In the genomic region with DNA sequence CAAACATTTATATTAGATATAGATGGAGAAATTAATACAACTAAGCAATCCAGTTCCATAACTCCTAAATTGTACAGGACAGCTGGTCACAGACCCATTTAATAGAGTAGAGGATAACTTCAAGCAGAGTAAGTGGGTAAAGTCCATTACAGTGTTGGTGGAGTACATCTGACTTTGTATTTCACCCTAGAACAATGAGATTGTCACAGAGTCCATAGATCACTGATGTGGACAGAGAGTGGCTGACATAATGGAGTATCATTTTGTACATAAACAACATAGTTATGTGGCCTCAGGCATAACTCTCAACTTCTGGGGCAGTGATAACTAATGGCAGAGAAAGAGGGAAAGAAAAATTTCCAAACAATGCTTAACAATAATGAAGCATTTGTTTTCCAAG, we compare ENCODE assay signal across 40 cellular contexts.
"Had no signal": no experiment of that assay in that cellular context is flagged by ENCODE, and none has a peak within 500 bp of the region (broad histone marks: within the 10 kb centered on the region; RNA-seq: fewer than 3 reads in every experiment).

No MANE protein-coding gene starts in this region.

- H3K27ac ChIP-seq: adrenal gland, ascending aorta, body of pancreas, brain microvascular endothelial cell, breast epithelium, cardiac muscle cell had no signal

- H3K9me3 ChIP-seq: adrenal gland, ascending aorta, body of pancreas, breast epithelium had no signal

- H3K36me3 Mint-ChIP-seq: activated naive CD4-positive, alpha-beta T cell treated with anti-CD3 and anti-CD28 coated beads, Interleukin-2, amount 10 ng/mL, durations not matched to agents 7 days and 5 days; activated naive CD4-positive, alpha-beta T cell treated with anti-CD3 and anti-CD28 coated beads, Interleukin-2, amount 50 U/mL, for 24 hours; activated naive CD4-positive, alpha-beta T cell treated with anti-CD3 and anti-CD28 coated beads, Interleukin-2, amount 50 U/mL, for 72 hours; activated naive CD8-positive, alpha-beta T cell; activated naive CD8-positive, alpha-beta T cell treated with anti-CD3 and anti-CD28 coated beads for 36 hours; activated naive CD8-positive, alpha-beta T cell treated with anti-CD3 and anti-CD28 coated beads, Interleukin-2, amount 10 ng/mL, durations not matched to agents 7 days and 5 days had no signal

- H3K9me3 Mint-ChIP-seq: activated naive CD4-positive, alpha-beta T cell treated with anti-CD3 and anti-CD28 coated beads for 36 hours; activated naive CD4-positive, alpha-beta T cell treated with anti-CD3 and anti-CD28 coated beads, Interleukin-2, amount 10 ng/mL, durations not matched to agents 7 days and 5 days; activated naive CD4-positive, alpha-beta T cell treated with anti-CD3 and anti-CD28 coated beads, Interleukin-2, amount 50 U/mL, for 24 hours; activated naive CD4-positive, alpha-beta T cell treated with anti-CD3 and anti-CD28 coated beads, Interleukin-2, amount 50 U/mL, for 72 hours; activated naive CD8-positive, alpha-beta T cell treated with anti-CD3 and anti-CD28 coated beads for 36 hours; activated naive CD8-positive, alpha-beta T cell treated with anti-CD3 and anti-CD28 coated beads, Interleukin-2, amount 10 ng/mL, durations not matched to agents 7 days and 5 days; activated naive CD8-positive, alpha-beta T cell treated with anti-CD3 and anti-CD28 coated beads, Interleukin-2, amount 50 U/mL, for 24 hours; activated T-cell treated with anti-CD3 and anti-CD28 coated beads, Interleukin-2, amount 50 U/mL, for 24 hours; activated T-cell treated with anti-CD3 and anti-CD28 coated beads, Interleukin-2, amount 50 U/mL, for 72 hours; activated T-helper 1 cell treated with anti-CD3 and anti-CD28 coated beads, Interleukin-12 subunit alpha, Interleukin-12 subunit beta, Interleukin-2, Interleukin-4 antibody, amounts not matched to agents 30 ng/mL and 10 ng/mL and 1 ng/mL, durations not matched to agents 14 hours and 24 hours and 36 hours; activated T-helper 17 cell treated with anti-CD3 and anti-CD28 coated beads, Interleukin-2, amount 50 U/mL, for 72 hours; activated T-helper 2 cell treated with anti-CD3 and anti-CD28 coated beads, Interferon-gamma antibody, Interleukin-2, Interleukin-4, amounts not matched to agents 10 μg/mL and 5 μg/mL and 100 μg/mL, durations not matched to agents 14 hours and 24 hours and 36 hours; brain; central memory CD8-positive, alpha-beta T cell had no signal

- H3K4me3 ChIP-seq: adrenal gland, ascending aorta, body of pancreas, breast epithelium, cardiac muscle cell had no signal

- H3K4me1 Mint-ChIP-seq: activated naive CD4-positive, alpha-beta T cell treated with anti-CD3 and anti-CD28 coated beads, Interleukin-2, amount 10 ng/mL, durations not matched to agents 7 days and 5 days; activated naive CD4-positive, alpha-beta T cell treated with anti-CD3 and anti-CD28 coated beads, Interleukin-2, amount 50 U/mL, for 24 hours; activated naive CD8-positive, alpha-beta T cell treated with anti-CD3 and anti-CD28 coated beads for 36 hours; activated naive CD8-positive, alpha-beta T cell treated with anti-CD3 and anti-CD28 coated beads, Interleukin-2, amount 10 ng/mL, durations not matched to agents 7 days and 5 days; activated naive CD8-positive, alpha-beta T cell treated with anti-CD3 and anti-CD28 coated beads, Interleukin-2, amount 50 U/mL, for 24 hours; activated T-helper 17 cell treated with anti-CD3 and anti-CD28 coated beads, Interleukin-2, amount 50 U/mL, for 72 hours; central memory CD8-positive, alpha-beta T cell had no signal

- H3K27me3 ChIP-seq: adrenal gland, ascending aorta, body of pancreas, brain microvascular endothelial cell, breast epithelium, cardiac muscle cell had no signal

- H3K36me3 ChIP-seq: adrenal gland, ascending aorta, brain microvascular endothelial cell, breast epithelium, cardiac muscle cell had no signal

- H3K4me1 ChIP-seq: ascending aorta, body of pancreas, breast epithelium had no signal

- H3K4me3 Mint-ChIP-seq: activated naive CD4-positive, alpha-beta T cell treated with anti-CD3 and anti-CD28 coated beads for 36 hours; activated naive CD4-positive, alpha-beta T cell treated with anti-CD3 and anti-CD28 coated beads, Interleukin-2, amount 10 ng/mL, durations not matched to agents 7 days and 5 days; activated naive CD4-positive, alpha-beta T cell treated with anti-CD3 and anti-CD28 coated beads, Interleukin-2, amount 50 U/mL, for 24 hours; activated naive CD8-positive, alpha-beta T cell; activated naive CD8-positive, alpha-beta T cell treated with anti-CD3 and anti-CD28 coated beads for 36 hours; activated naive CD8-positive, alpha-beta T cell treated with anti-CD3 and anti-CD28 coated beads, Interleukin-2, amount 10 ng/mL, durations not matched to agents 7 days and 5 days; activated naive CD8-positive, alpha-beta T cell treated with anti-CD3 and anti-CD28 coated beads, Interleukin-2, amount 50 U/mL, for 24 hours; activated T-cell treated with anti-CD3 and anti-CD28 coated beads, Interleukin-2, amount 50 U/mL, for 24 hours; activated T-cell treated with anti-CD3 and anti-CD28 coated beads, Interleukin-2, amount 50 U/mL, for 72 hours; activated T-helper 1 cell treated with anti-CD3 and anti-CD28 coated beads, Interleukin-12 subunit alpha, Interleukin-12 subunit beta, Interleukin-2, Interleukin-4 antibody, amounts not matched to agents 30 ng/mL and 10 ng/mL and 1 ng/mL, durations not matched to agents 14 hours and 24 hours and 36 hours; activated T-helper 17 cell treated with anti-CD3 and anti-CD28 coated beads, Interleukin-2, amount 50 U/mL, for 72 hours; brain; central memory CD8-positive, alpha-beta T cell had no signal

- DNase-seq: activated effector memory CD4-positive, alpha-beta T cell treated with anti-CD3 and anti-CD28 coated beads, Interleukin-2, amount 50 U/mL, for 16 hours; activated effector memory CD4-positive, alpha-beta T cell treated with Interleukin-2 at 50 U/mL for 16 hours; activated gamma-delta T cell; activated gamma-delta T cell treated with Interleukin-2 at 50 U/mL for 16 hours; activated naive CD4-positive, alpha-beta T cell; activated naive CD4-positive, alpha-beta T cell treated with anti-CD3 and anti-CD28 coated beads for 36 hours; activated naive CD4-positive, alpha-beta T cell treated with anti-CD3 and anti-CD28 coated beads, Interleukin-2, amount 10 ng/mL, durations not matched to agents 7 days and 5 days; activated naive CD4-positive, alpha-beta T cell treated with anti-CD3 and anti-CD28 coated beads, Interleukin-2, amount 50 U/mL, for 16 hours; activated naive CD4-positive, alpha-beta T cell treated with Interleukin-2 at 50 U/mL for 16 hours; activated naive CD8-positive, alpha-beta T cell treated with anti-CD3 and anti-CD28 coated beads for 36 hours; activated naive CD8-positive, alpha-beta T cell treated with anti-CD3 and anti-CD28 coated beads, Interleukin-2, amount 10 ng/mL, durations not matched to agents 7 days and 5 days; activated naive CD8-positive, alpha-beta T cell treated with anti-CD3 and anti-CD28 coated beads, Interleukin-2, amount 50 U/mL, for 24 hours; activated T-cell treated with anti-CD3 and anti-CD28 coated beads for 4 hours; activated T-cell treated with anti-CD3 and anti-CD28 coated beads, Interleukin-2, amount 50 U/mL, for 1 hour; activated T-cell treated with anti-CD3 and anti-CD28 coated beads, Interleukin-2, amount 50 U/mL, for 24 hours; activated T-cell treated with anti-CD3 and anti-CD28 coated beads, Interleukin-2, amount 50 U/mL, for 48 hours; activated T-cell treated with anti-CD3 and anti-CD28 coated beads, Interleukin-2, amount 50 U/mL, for 72 hours; adrenal gland; amniotic stem cell; amygdala; anterior cingulate cortex; aorta; body of pancreas; brain microvascular endothelial cell; caudate nucleus; central memory CD4-positive, alpha-beta T cell; cerebellar nuclear complex had no signal

- FAIRE-seq: astrocyte, bronchial epithelial cell had no signal

- ATAC-seq: activated naive CD4-positive, alpha-beta T cell treated with anti-CD3 and anti-CD28 coated beads, Interleukin-2, amount 50 U/mL, for 72 hours; activated naive CD8-positive, alpha-beta T cell treated with anti-CD3 and anti-CD28 coated beads, Interleukin-2, amount 50 U/mL, for 24 hours; activated T-cell treated with anti-CD3 and anti-CD28 coated beads, Interleukin-2, amount 50 U/mL, for 72 hours; activated T-helper 17 cell treated with anti-CD3 and anti-CD28 coated beads, Interleukin-2, amount 50 U/mL, for 72 hours; body of pancreas had no signal

- H3K27me3 Mint-ChIP-seq: activated naive CD4-positive, alpha-beta T cell treated with anti-CD3 and anti-CD28 coated beads, Interleukin-2, amount 50 U/mL, for 24 hours; activated naive CD8-positive, alpha-beta T cell treated with anti-CD3 and anti-CD28 coated beads for 36 hours; activated naive CD8-positive, alpha-beta T cell treated with anti-CD3 and anti-CD28 coated beads, Interleukin-2, amount 10 ng/mL, durations not matched to agents 7 days and 5 days; activated naive CD8-positive, alpha-beta T cell treated with anti-CD3 and anti-CD28 coated beads, Interleukin-2, amount 50 U/mL, for 24 hours; activated T-cell treated with anti-CD3 and anti-CD28 coated beads, Interleukin-2, amount 50 U/mL, for 24 hours; brain had no signal
